1 cellular context compared by ENCODE assay signal in the genomic region with DNA sequence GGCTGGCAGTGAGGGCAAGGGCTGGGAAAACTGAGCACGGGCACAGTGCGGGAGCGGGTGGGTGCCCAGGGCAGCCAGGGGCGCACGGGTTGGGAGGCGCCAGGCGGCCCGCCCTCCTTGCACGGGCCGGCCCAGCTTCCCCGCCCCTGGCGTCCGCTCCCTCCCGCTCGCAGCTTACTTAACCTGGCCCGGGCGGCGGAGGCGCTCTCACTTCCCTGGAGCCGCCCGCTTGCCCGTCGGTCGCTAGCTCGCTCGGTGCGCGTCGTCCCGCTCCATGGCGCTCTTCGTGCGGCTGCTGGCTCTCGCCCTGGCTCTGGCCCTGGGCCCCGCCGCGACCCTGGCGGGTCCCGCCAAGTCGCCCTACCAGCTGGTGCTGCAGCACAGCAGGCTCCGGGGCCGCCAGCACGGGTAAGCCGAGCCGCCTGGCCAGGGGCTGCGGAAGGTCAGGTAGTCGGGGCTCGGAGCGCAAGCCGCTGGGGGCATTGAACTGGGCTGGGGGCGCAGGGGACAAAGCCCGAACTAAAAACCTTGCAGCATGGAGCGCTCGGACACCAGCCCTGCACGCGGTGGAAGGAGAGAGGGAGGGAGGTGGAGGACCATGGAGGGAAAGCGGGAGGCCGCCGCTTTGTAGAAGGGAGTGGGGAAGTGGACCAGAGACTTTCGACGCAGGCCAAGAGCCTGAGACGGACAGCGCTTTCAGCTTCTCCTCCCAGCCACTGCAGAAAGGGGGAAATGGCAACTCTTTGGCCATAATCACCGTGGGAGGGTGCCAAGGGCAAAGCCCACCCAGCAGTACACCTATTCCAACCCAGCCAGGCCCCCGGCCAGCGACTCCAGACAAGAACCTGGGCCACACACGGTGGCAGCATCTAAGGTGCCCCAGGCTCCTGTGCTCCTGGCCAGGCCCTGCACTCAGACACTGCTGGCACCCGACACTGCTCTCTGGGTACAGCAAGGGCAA.
TF ChIP-seq lines count a peak whose summit lies in the region.

Gene TGFBI, plus strand, starts transcription at position 207 of the 961 bp plus-strand sequence. Its CDS starts 68 bp downstream, at position 275.

TF ChIP-seq in HepG2, 621 proteins besides CTCF, POLR2A, EP300 and RAD21 (continued from another document and continues in another):
- TF ChIP-seq, protein P1, sequence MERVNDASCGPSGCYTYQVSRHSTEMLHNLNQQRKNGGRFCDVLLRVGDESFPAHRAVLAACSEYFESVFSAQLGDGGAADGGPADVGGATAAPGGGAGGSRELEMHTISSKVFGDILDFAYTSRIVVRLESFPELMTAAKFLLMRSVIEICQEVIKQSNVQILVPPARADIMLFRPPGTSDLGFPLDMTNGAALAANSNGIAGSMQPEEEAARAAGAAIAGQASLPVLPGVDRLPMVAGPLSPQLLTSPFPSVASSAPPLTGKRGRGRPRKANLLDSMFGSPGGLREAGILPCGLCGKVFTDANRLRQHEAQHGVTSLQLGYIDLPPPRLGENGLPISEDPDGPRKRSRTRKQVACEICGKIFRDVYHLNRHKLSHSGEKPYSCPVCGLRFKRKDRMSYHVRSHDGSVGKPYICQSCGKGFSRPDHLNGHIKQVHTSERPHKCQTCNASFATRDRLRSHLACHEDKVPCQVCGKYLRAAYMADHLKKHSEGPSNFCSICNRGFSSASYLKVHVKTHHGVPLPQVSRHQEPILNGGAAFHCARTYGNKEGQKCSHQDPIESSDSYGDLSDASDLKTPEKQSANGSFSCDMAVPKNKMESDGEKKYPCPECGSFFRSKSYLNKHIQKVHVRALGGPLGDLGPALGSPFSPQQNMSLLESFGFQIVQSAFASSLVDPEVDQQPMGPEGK (CRISPR knock-in tag; IDR thresholded peaks at IDR 0.05): no peak; the same call in 1 of the 2 replicates
- TF ChIP-seq ZBTB20 (CRISPR knock-in tag; IDR thresholded peaks at IDR 0.05; ENCODE audit: borderline replicate concordance, low read depth): no peak
- no peak for TF ChIP-seq NONO (IDR thresholded peaks at IDR 0.05)
- TF ChIP-seq NONO (CRISPR knock-in tag; conservative IDR thresholded peaks at IDR 0.05): peak; percentile 88
- TF ChIP-seq HDAC1 (CRISPR knock-in tag; IDR thresholded peaks at IDR 0.05): peak; percentile 79; the same call in 1 of the 2 replicates
- no peak for TF ChIP-seq NR2F1 (CRISPR knock-in tag; IDR thresholded peaks at IDR 0.05)
- TF ChIP-seq SOX6 (IDR thresholded peaks at IDR 0.05): no peak
- TF ChIP-seq SOX6 (CRISPR knock-in tag; IDR thresholded peaks at IDR 0.05): peak; percentile 52
- TF ChIP-seq, protein P2, sequence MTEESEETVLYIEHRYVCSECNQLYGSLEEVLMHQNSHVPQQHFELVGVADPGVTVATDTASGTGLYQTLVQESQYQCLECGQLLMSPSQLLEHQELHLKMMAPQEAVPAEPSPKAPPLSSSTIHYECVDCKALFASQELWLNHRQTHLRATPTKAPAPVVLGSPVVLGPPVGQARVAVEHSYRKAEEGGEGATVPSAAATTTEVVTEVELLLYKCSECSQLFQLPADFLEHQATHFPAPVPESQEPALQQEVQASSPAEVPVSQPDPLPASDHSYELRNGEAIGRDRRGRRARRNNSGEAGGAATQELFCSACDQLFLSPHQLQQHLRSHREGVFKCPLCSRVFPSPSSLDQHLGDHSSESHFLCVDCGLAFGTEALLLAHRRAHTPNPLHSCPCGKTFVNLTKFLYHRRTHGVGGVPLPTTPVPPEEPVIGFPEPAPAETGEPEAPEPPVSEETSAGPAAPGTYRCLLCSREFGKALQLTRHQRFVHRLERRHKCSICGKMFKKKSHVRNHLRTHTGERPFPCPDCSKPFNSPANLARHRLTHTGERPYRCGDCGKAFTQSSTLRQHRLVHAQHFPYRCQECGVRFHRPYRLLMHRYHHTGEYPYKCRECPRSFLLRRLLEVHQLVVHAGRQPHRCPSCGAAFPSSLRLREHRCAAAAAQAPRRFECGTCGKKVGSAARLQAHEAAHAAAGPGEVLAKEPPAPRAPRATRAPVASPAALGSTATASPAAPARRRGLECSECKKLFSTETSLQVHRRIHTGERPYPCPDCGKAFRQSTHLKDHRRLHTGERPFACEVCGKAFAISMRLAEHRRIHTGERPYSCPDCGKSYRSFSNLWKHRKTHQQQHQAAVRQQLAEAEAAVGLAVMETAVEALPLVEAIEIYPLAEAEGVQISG (CRISPR knock-in tag; IDR thresholded peaks at IDR 0.05): peak; percentile 80
- TF ChIP-seq KAT8 (CRISPR knock-in tag; IDR thresholded peaks at IDR 0.05): peak; percentile 55; the same call in 1 of the 2 replicates
- TF ChIP-seq ZNF234 (CRISPR knock-in tag; conservative IDR thresholded peaks at IDR 0.05): no peak
- no peak; the same call in 1 of the 2 replicates for TF ChIP-seq ATF6 (CRISPR knock-in tag; conservative IDR thresholded peaks at IDR 0.05)
- TF ChIP-seq SP4 (CRISPR knock-in tag; IDR thresholded peaks at IDR 0.05): peak; percentile 54; the same call in 1 of the 2 replicates
- TF ChIP-seq BRCA1 (CRISPR knock-in tag; IDR thresholded peaks at IDR 0.05): no peak
- peak; percentile 41; the same call in 1 of the 2 replicates for TF ChIP-seq STAG1 (CRISPR knock-in tag; IDR thresholded peaks at IDR 0.05)
- TF ChIP-seq ESRRA (CRISPR knock-in tag; IDR thresholded peaks at IDR 0.05; ENCODE audit: low read depth): peak; percentile 73; the same call in 1 of the 2 replicates
- peak; percentile 40 for TF ChIP-seq CBX1 (IDR thresholded peaks at IDR 0.05; ENCODE audit: low read depth)
- no peak for TF ChIP-seq MATR3 (CRISPR knock-in tag; IDR thresholded peaks at IDR 0.05)
- TF ChIP-seq IRX3 (CRISPR knock-in tag; IDR thresholded peaks at IDR 0.05; ENCODE audit: borderline replicate concordance, low read depth): peak; percentile 75; the same call in 1 of the 2 replicates
- TF ChIP-seq, protein P3, sequence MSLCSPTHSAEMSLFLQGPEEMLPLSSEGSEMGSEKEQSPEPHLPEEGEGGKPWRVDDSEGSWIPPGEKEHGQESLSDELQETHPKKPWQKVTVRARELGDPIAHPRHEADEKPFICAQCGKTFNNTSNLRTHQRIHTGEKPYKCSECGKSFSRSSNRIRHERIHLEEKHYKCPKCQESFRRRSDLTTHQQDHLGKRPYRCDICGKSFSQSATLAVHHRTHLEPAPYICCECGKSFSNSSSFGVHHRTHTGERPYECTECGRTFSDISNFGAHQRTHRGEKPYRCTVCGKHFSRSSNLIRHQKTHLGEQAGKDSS (CRISPR knock-in tag; IDR thresholded peaks at IDR 0.05; ENCODE audit: borderline replicate concordance, low read depth): no peak; the same call in 1 of the 2 replicates
- no peak; the same call in 1 of the 2 replicates for TF ChIP-seq JDP2 (CRISPR knock-in tag; IDR thresholded peaks at IDR 0.05; ENCODE audit: borderline replicate concordance)
- no peak for TF ChIP-seq REXO4 (CRISPR knock-in tag; IDR thresholded peaks at IDR 0.05; ENCODE audit: borderline replicate concordance)
- peak; percentile 68; the same call in 1 of the 2 replicates for TF ChIP-seq ZIK1 (CRISPR knock-in tag; IDR thresholded peaks at IDR 0.05; ENCODE audit: borderline replicate concordance, low read depth)
- peak; percentile 70 for TF ChIP-seq MED8 (CRISPR knock-in tag; IDR thresholded peaks at IDR 0.05; ENCODE audit: insufficient replicate concordance)
- TF ChIP-seq ATF5 (CRISPR knock-in tag; IDR thresholded peaks at IDR 0.05; ENCODE audit: low read depth): 0 out of 2 replicates have a peak, but pooled peaks have one; percentile 61
- TF ChIP-seq ZNF670 (CRISPR knock-in tag; IDR thresholded peaks at IDR 0.05; ENCODE audit: borderline replicate concordance): peak; percentile 74; the same call in 1 of the 2 replicates
- TF ChIP-seq TCF7 (IDR thresholded peaks at IDR 0.05; ENCODE audit: low read depth): no peak
- TF ChIP-seq MYC (CRISPR knock-in tag; IDR thresholded peaks at IDR 0.05; ENCODE audit: borderline replicate concordance): peak; percentile 53; the same call in 1 of the 2 replicates
- peak; percentile 83 for TF ChIP-seq RNF2 (conservative IDR thresholded peaks at IDR 0.05; ENCODE audit: low read depth)
- TF ChIP-seq CCDC6 (CRISPR knock-in tag; IDR thresholded peaks at IDR 0.05): no peak
- TF ChIP-seq, protein P4, sequence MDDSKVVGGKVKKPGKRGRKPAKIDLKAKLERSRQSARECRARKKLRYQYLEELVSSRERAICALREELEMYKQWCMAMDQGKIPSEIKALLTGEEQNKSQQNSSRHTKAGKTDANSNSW (CRISPR knock-in tag; IDR thresholded peaks at IDR 0.05; ENCODE audit: borderline replicate concordance): no peak
- TF ChIP-seq JARID2 (CRISPR knock-in tag; IDR thresholded peaks at IDR 0.05; ENCODE audit: insufficient replicate concordance): no peak
- peak; percentile 93; the same call in 1 of the 2 replicates for TF ChIP-seq ZNF34 (CRISPR knock-in tag; IDR thresholded peaks at IDR 0.05; ENCODE audit: borderline replicate concordance)
- TF ChIP-seq MIER3 (CRISPR knock-in tag; IDR thresholded peaks at IDR 0.05; ENCODE audit: borderline replicate concordance): no peak
- TF ChIP-seq CHD4 (IDR thresholded peaks at IDR 0.05; ENCODE audit: borderline replicate concordance, low read length): no peak
- peak; percentile 62; the same call in 1 of the 2 replicates for TF ChIP-seq BRD4 (CRISPR knock-in tag; IDR thresholded peaks at IDR 0.05)
- TF ChIP-seq NCOA5 (CRISPR knock-in tag; IDR thresholded peaks at IDR 0.05): no peak
- peak; percentile 81; the same call in 1 of the 2 replicates for TF ChIP-seq SNAPC5 (CRISPR knock-in tag; IDR thresholded peaks at IDR 0.05; ENCODE audit: borderline replicate concordance)
- peak; percentile 81; the same call in 1 of the 2 replicates for TF ChIP-seq KAT7 (CRISPR knock-in tag; IDR thresholded peaks at IDR 0.05; ENCODE audit: borderline replicate concordance)
- no peak for TF ChIP-seq PHF20 (CRISPR knock-in tag; IDR thresholded peaks at IDR 0.05)
- no peak for TF ChIP-seq ZHX2 (IDR thresholded peaks at IDR 0.05; ENCODE audit: low read depth)
- TF ChIP-seq ZHX2 (CRISPR knock-in tag; IDR thresholded peaks at IDR 0.05; ENCODE audit: borderline replicate concordance): peak; percentile 45; the same call in 1 of the 2 replicates
- TF ChIP-seq ADNP (CRISPR knock-in tag; IDR thresholded peaks at IDR 0.05): no peak
